8 cellular contexts compared by ENCODE assay signal in the genomic region with DNA sequence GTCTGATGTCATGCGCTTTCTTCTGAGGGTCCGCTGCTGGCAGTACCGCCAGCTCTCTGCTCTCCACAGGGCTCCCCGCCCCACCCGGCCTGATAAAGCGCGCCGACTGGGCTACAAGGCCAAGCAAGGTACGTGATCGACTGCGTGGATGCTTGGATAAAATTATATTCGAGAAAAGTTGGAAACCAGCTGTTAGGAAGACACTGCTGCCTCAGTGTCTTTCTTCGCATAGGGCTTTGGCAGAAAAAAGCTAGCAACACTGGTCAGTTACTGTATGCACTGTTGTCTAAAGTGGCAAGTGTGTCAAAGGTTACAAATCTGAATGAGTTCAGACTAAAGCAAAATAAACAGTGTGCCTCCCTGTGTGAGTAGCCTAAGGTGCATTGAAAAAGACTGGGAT. TPM values are rescaled to one million over a fixed set of nuclear protein-coding genes. Genes with fewer than 3 reads are reported as not detected.
DNase-seq lines count a peak whose midpoint lies in the region; ATAC-seq and TF ChIP-seq lines count a peak whose summit lies in the region.
"Not testable (repeated sequence)": the region's sequence is repeated elsewhere in the genome, so short reads cannot be mapped to it uniquely, and the experiment has no call there.

No MANE protein-coding gene starts in this region.

- peaks cover 73% of the 10 kb centered on the region for H3K79me2 ChIP-seq in SK-N-SH (ENCODE audit: insufficient read depth)

- H3K4me2 ChIP-seq in SK-N-SH, result peak overlapping the region; percentile 98

- under 1% methylated on average over 13 of the region's 13 CpGs for WGBS in SK-N-SH (ENCODE audit: low lambda C conversion rate)
- WGBS in endodermal cell (ENCODE audit: insufficient coverage in 1 of 2, insufficient read length in 1 of 2), 2 experiments, result 1% methylated on average over 5 to 10 of the region's 13 CpGs

- peaks cover 55% of the 10 kb centered on the region for H3K36me3 Mint-ChIP-seq in activated naive CD8-positive, alpha-beta T cell treated with anti-CD3 and anti-CD28 coated beads, Interleukin-2, amount 50 U/mL, for 24 hours (ENCODE audit: low read depth)
- peaks cover 39% of the 10 kb centered on the region for H3K36me3 Mint-ChIP-seq in endodermal cell (ENCODE audit: low read depth)
- H3K36me3 Mint-ChIP-seq in natural killer cell treated with Interleukin-12 subunit alpha and Interleukin-12 subunit beta and Interleukin-15 and Interleukin-18, amount 100 ng/mL, for 72 hours, result peaks cover 31% of the 10 kb centered on the region
- peaks cover 66% of the 10 kb centered on the region for H3K36me3 Mint-ChIP-seq in stimulated activated effector memory CD8-positive, alpha-beta T cell treated with anti-CD3 and anti-CD28 coated beads, Interleukin-12 subunit alpha, Interleukin-12 subunit beta, amount 100 ng/mL, for 72 hours

- not testable (repeated sequence) for H3K9me3 ChIP-seq in AG04450 (ENCODE audit: control insufficient read depth, insufficient read depth, low read length); SK-N-SH; endodermal cell (ENCODE audit: control insufficient read depth, low read length); iPS-20b (ENCODE audit: insufficient read depth, low read depth, low read length)

- H3K27ac Mint-ChIP-seq in activated naive CD8-positive, alpha-beta T cell treated with anti-CD3 and anti-CD28 coated beads, Interleukin-2, amount 50 U/mL, for 24 hours, result peak overlapping the region; percentile 99
- H3K27ac Mint-ChIP-seq in endodermal cell, result peak overlapping the region; percentile 99
- peak overlapping the region; percentile 96 to 99 for H3K27ac Mint-ChIP-seq in natural killer cell treated with Interleukin-12 subunit alpha and Interleukin-12 subunit beta and Interleukin-15 and Interleukin-18, amount 100 ng/mL, for 72 hours
- H3K27ac Mint-ChIP-seq in stimulated activated effector memory CD8-positive, alpha-beta T cell treated with anti-CD3 and anti-CD28 coated beads, Interleukin-12 subunit alpha, Interleukin-12 subunit beta, amount 100 ng/mL, for 72 hours, result peak overlapping the region; percentile 99

- H3K4me3 Mint-ChIP-seq in activated naive CD8-positive, alpha-beta T cell treated with anti-CD3 and anti-CD28 coated beads, Interleukin-2, amount 50 U/mL, for 24 hours, result peak overlapping the region; percentile 99
- H3K4me3 Mint-ChIP-seq in endodermal cell, result peak overlapping the region; percentile 100
- H3K4me3 Mint-ChIP-seq in natural killer cell treated with Interleukin-12 subunit alpha and Interleukin-12 subunit beta and Interleukin-15 and Interleukin-18, amount 100 ng/mL, for 72 hours, result peak overlapping the region; percentile 98
- peak overlapping the region; percentile 95 for H3K4me3 Mint-ChIP-seq in stimulated activated effector memory CD8-positive, alpha-beta T cell treated with anti-CD3 and anti-CD28 coated beads, Interleukin-12 subunit alpha, Interleukin-12 subunit beta, amount 100 ng/mL, for 72 hours

- H3K36me3 ChIP-seq in SK-N-SH (replicated peaks in 1 of 2; ENCODE audit: control insufficient read depth in 1 of 2, insufficient read depth in 2 of 2, low read length in 1 of 2) (peaks cover 32 to 34% of the 10 kb centered on the region in 2 experiments), endodermal cell (ENCODE audit: control insufficient read depth, insufficient read depth, low read length) (peaks cover 36% of the 10 kb centered on the region), iPS-20b (ENCODE audit: insufficient read depth, low read depth, low read length) (peaks cover 44% of the 10 kb centered on the region)

- H3K4me1 ChIP-seq in SK-N-SH (ENCODE audit: control insufficient read depth in 1 of 2, insufficient read depth in 2 of 2, low read depth in 1 of 2, low read length in 1 of 2), result peaks cover 0 to 19% of the 10 kb centered on the region in 2 experiments; a peak in 3 of 4 replicates
- H3K4me1 ChIP-seq in endodermal cell (ENCODE audit: control insufficient read depth, insufficient read depth, low read length); iPS-20b (ENCODE audit: insufficient read depth, low read length): not testable (repeated sequence)

- H3F3A ChIP-seq in SK-N-SH (replicated peaks; ENCODE audit: insufficient read depth), result peaks cover 52% of the 10 kb centered on the region

- DNase-seq in AG04450 (ENCODE audit: low read depth, low spot score); HFF-Myc (ENCODE audit: extremely low read depth, low read depth); SK-N-SH; activated naive CD8-positive, alpha-beta T cell treated with anti-CD3 and anti-CD28 coated beads, Interleukin-2, amount 50 U/mL, for 24 hours; endodermal cell; natural killer cell treated with Interleukin-12 subunit alpha and Interleukin-12 subunit beta and Interleukin-15 and Interleukin-18, amount 100 ng/mL, for 72 hours (ENCODE audit: low spot score); stimulated activated effector memory CD8-positive, alpha-beta T cell treated with anti-CD3 and anti-CD28 coated beads, Interleukin-12 subunit alpha, Interleukin-12 subunit beta, amount 100 ng/mL, for 72 hours (ENCODE audit: low spot score in 2 of 2): not testable (repeated sequence)

- ATAC-seq in activated naive CD8-positive, alpha-beta T cell treated with anti-CD3 and anti-CD28 coated beads, Interleukin-2, amount 50 U/mL, for 24 hours; natural killer cell treated with Interleukin-12 subunit alpha and Interleukin-12 subunit beta and Interleukin-15 and Interleukin-18, amount 100 ng/mL, for 72 hours; stimulated activated effector memory CD8-positive, alpha-beta T cell treated with anti-CD3 and anti-CD28 coated beads, Interleukin-12 subunit alpha, Interleukin-12 subunit beta, amount 100 ng/mL, for 72 hours: not testable (repeated sequence)

- TF ChIP-seq EP300 in SK-N-SH (IDR thresholded peaks at IDR 0.05; ENCODE audit: borderline replicate concordance in 1 of 2, low read depth in 1 of 2, low read length in 1 of 2), result not testable (repeated sequence)

- not testable (repeated sequence) for TF ChIP-seq RAD21 in SK-N-SH (IDR thresholded peaks at IDR 0.05; ENCODE audit: low read length)

- H3K4me1 Mint-ChIP-seq in activated naive CD8-positive, alpha-beta T cell treated with anti-CD3 and anti-CD28 coated beads, Interleukin-2, amount 50 U/mL, for 24 hours, result peaks cover 45% of the 10 kb centered on the region
- peaks cover 34% of the 10 kb centered on the region for H3K4me1 Mint-ChIP-seq in endodermal cell
- H3K4me1 Mint-ChIP-seq in natural killer cell treated with Interleukin-12 subunit alpha and Interleukin-12 subunit beta and Interleukin-15 and Interleukin-18, amount 100 ng/mL, for 72 hours (ENCODE audit: low read depth in 2 of 2), result peaks cover 30 to 49% of the 10 kb centered on the region in 2 donors
- H3K4me1 Mint-ChIP-seq in stimulated activated effector memory CD8-positive, alpha-beta T cell treated with anti-CD3 and anti-CD28 coated beads, Interleukin-12 subunit alpha, Interleukin-12 subunit beta, amount 100 ng/mL, for 72 hours, result peaks cover 42% of the 10 kb centered on the region

- TF ChIP-seq CTCF in AG04450 (IDR thresholded peaks at IDR 0.05; ENCODE audit: low read depth, low read length); HFF-Myc (IDR thresholded peaks at IDR 0.05; ENCODE audit: low read depth, low read length, missing control alignments); SK-N-SH (IDR thresholded peaks at IDR 0.05); endodermal cell (conservative IDR thresholded peaks at IDR 0.05): not testable (repeated sequence)

- H3K4me3 ChIP-seq in AG04450 (ENCODE audit: low read depth, low read length) (peak overlapping the region; percentile 98), HFF-Myc (replicated peaks; ENCODE audit: low read depth, low read length) (peak overlapping the region; percentile 93), SK-N-SH (ENCODE audit: low read depth in 2 of 2, low read length in 1 of 2) (peak overlapping the region; percentile 94 to 96), endodermal cell (ENCODE audit: low read length) (peak overlapping the region; percentile 95), iPS-20b (ENCODE audit: low read length) (peak overlapping the region; percentile 100)

- H3K27me3 ChIP-seq in AG04450 (ENCODE audit: control insufficient read depth, insufficient read depth, low read length); SK-N-SH (ENCODE audit: insufficient read depth); endodermal cell (ENCODE audit: control insufficient read depth, insufficient read depth, low read length, poor library complexity, severe bottlenecking): not testable (repeated sequence)
- peaks cover 11% of the 10 kb centered on the region; the same call in 1 of the 2 replicates for H3K27me3 ChIP-seq in iPS-20b (ENCODE audit: insufficient read depth, low read length)

- not testable (repeated sequence) for H3K9me3 Mint-ChIP-seq in activated naive CD8-positive, alpha-beta T cell treated with anti-CD3 and anti-CD28 coated beads, Interleukin-2, amount 50 U/mL, for 24 hours; endodermal cell; natural killer cell treated with Interleukin-12 subunit alpha and Interleukin-12 subunit beta and Interleukin-15 and Interleukin-18, amount 100 ng/mL, for 72 hours; stimulated activated effector memory CD8-positive, alpha-beta T cell treated with anti-CD3 and anti-CD28 coated beads, Interleukin-12 subunit alpha, Interleukin-12 subunit beta, amount 100 ng/mL, for 72 hours

- POLR2A ChIA-PET in AG04450 (lab: Yijun Ruan, JAX) (interaction anchor here (1.6 to 2.7 kb wide), 6 partner anchors 9 to 63 kb away, joined by 5 to 33 read pairs (median 8); no protein-coding TSS in a partner anchor), SK-N-SH (lab: Yijun Ruan, JAX) (interaction anchor here (1.4 to 2.7 kb wide), 8 partner anchors 18 to 107 kb away, joined by 5 to 49 read pairs (median 10); a partner anchor contains a TSS)

- peak overlapping the region; percentile 97 for H3K9ac ChIP-seq in SK-N-SH
- peak overlapping the region; percentile 88 for H3K9ac ChIP-seq in endodermal cell (ENCODE audit: extremely low read depth, low read length, poor library complexity, severe bottlenecking)
- H3K9ac ChIP-seq in iPS-20b (ENCODE audit: low read depth, low read length), result peak overlapping the region; percentile 99

- CTCF ChIA-PET in AG04450 (lab: Charles Lee) (interaction anchor here (1.7 kb wide), 1 partner anchor 29 kb away, joined by 7 read pairs; no protein-coding TSS in a partner anchor), SK-N-SH (lab: Yijun Ruan, JAX) (interaction anchor here (1.1 to 1.4 kb wide), 3 partner anchors 9 to 29 kb away, joined by 3 to 4 read pairs (median 3); no protein-coding TSS in a partner anchor)

- H3K9me2 ChIP-seq in SK-N-SH, result not testable (repeated sequence)

- peak overlapping the region; percentile 75 for H3K27ac ChIP-seq in AG04450 (ENCODE audit: low read depth, low read length)
- peak overlapping the region; percentile 79 to 90 for H3K27ac ChIP-seq in SK-N-SH (ENCODE audit: low read depth in 2 of 2, low read length in 1 of 2)
- not testable (repeated sequence) for H3K27ac ChIP-seq in endodermal cell (ENCODE audit: low read depth, low read length)
- peak overlapping the region; percentile 87 for H3K27ac ChIP-seq in iPS-20b (ENCODE audit: low read length)

- H3K27me3 Mint-ChIP-seq in activated naive CD8-positive, alpha-beta T cell treated with anti-CD3 and anti-CD28 coated beads, Interleukin-2, amount 50 U/mL, for 24 hours; endodermal cell (ENCODE audit: insufficient read depth); natural killer cell treated with Interleukin-12 subunit alpha and Interleukin-12 subunit beta and Interleukin-15 and Interleukin-18, amount 100 ng/mL, for 72 hours: not testable (repeated sequence)

- H2AFZ ChIP-seq in SK-N-SH (ENCODE audit: low read depth), result not testable (repeated sequence)

- peaks cover 37% of the 10 kb centered on the region for H4K20me1 ChIP-seq in SK-N-SH (ENCODE audit: insufficient read depth)

RNA-seq across cellular contexts. Expression of a gene that starts 1.0 kb away (rescaled TPM):
- polyA plus RNA-seq in AG04450 (2011; rRNA removed) (3,614 and 3,910 TPM in 2 replicates), SK-N-SH (2012; rRNA removed) (4,623 and 5,582 TPM in 2 replicates)
- polyA minus RNA-seq in AG04450 (2011; rRNA and poly(A)+ RNA removed), result 1,474 and 1,844 TPM in 2 replicates
- 4,989 and 5,704 TPM in 2 replicates for polyA plus RNA-seq in SK-N-SH (2012; cell fraction: cytosol; rRNA removed)
- polyA plus RNA-seq in SK-N-SH (2012; cell fraction: nucleus; rRNA removed), result 1,488 and 1,754 TPM in 2 replicates
- total RNA-seq in endodermal cell, result 1,000 to 10,000 TPM; 2,011 to 2,129 TPM
- 3,347 TPM for polyA plus RNA-seq in endodermal cell (2013, experiment 1 of 2)
- polyA plus RNA-seq in endodermal cell (2013, experiment 2 of 2), result 3,114 TPM
- 1,000 to 10,000 TPM; 1,150 to 1,334 TPM for total RNA-seq in natural killer cell treated with Interleukin-12 subunit alpha and Interleukin-12 subunit beta and Interleukin-15 and Interleukin-18, amount 100 ng/mL, for 72 hours

RNA-seq across cellular contexts. Expression of a gene that starts 1.1 kb away (rescaled TPM):
- polyA plus RNA-seq in AG04450 (2011; rRNA removed) (6.5 and 10.4 TPM in 2 replicates), SK-N-SH (2012; rRNA removed) (8.1 and 10.6 TPM in 2 replicates)
- 4.6 and 4.7 TPM in 2 replicates for polyA minus RNA-seq in AG04450 (2011; rRNA and poly(A)+ RNA removed)
- polyA plus RNA-seq in SK-N-SH (2012; cell fraction: cytosol; rRNA removed), result 12.1 and 17.0 TPM in 2 replicates
- polyA plus RNA-seq in SK-N-SH (2012; cell fraction: nucleus; rRNA removed), result 5.6 and 7.1 TPM in 2 replicates
- total RNA-seq in endodermal cell, result 1 to 10 TPM; 6.3 to 6.9 TPM
- polyA plus RNA-seq in endodermal cell (2013, experiment 1 of 2), result 11.6 TPM
- polyA plus RNA-seq in endodermal cell (2013, experiment 2 of 2), result 9.2 TPM
- total RNA-seq in natural killer cell treated with Interleukin-12 subunit alpha and Interleukin-12 subunit beta and Interleukin-15 and Interleukin-18, amount 100 ng/mL, for 72 hours, result 1 to 10 TPM; 4.9 to 6.7 TPM

RNA-seq across cellular contexts. Expression of a gene that starts 27.2 kb away (rescaled TPM):
- polyA plus RNA-seq in AG04450 (2011; rRNA removed) (22.9 and 29.1 TPM in 2 replicates), SK-N-SH (2012; rRNA removed) (12.0 and 15.4 TPM in 2 replicates)
- 34.9 and 60.4 TPM in 2 replicates for polyA minus RNA-seq in AG04450 (2011; rRNA and poly(A)+ RNA removed)
- 18.3 and 18.5 TPM in 2 replicates for polyA plus RNA-seq in SK-N-SH (2012; cell fraction: cytosol; rRNA removed)
- 4.3 and 10.0 TPM in 2 replicates for polyA plus RNA-seq in SK-N-SH (2012; cell fraction: nucleus; rRNA removed)
- 10 to 100 TPM; 22.7 to 30.5 TPM for total RNA-seq in endodermal cell
- 20.6 TPM for polyA plus RNA-seq in endodermal cell (2013, experiment 1 of 2)
- 21.0 TPM for polyA plus RNA-seq in endodermal cell (2013, experiment 2 of 2)
- 1 to 10 TPM; 4.2 to 5.2 TPM for total RNA-seq in natural killer cell treated with Interleukin-12 subunit alpha and Interleukin-12 subunit beta and Interleukin-15 and Interleukin-18, amount 100 ng/mL, for 72 hours
